Comparison of ENCODE assay signal across 20 cellular contexts in the genomic region with DNA sequence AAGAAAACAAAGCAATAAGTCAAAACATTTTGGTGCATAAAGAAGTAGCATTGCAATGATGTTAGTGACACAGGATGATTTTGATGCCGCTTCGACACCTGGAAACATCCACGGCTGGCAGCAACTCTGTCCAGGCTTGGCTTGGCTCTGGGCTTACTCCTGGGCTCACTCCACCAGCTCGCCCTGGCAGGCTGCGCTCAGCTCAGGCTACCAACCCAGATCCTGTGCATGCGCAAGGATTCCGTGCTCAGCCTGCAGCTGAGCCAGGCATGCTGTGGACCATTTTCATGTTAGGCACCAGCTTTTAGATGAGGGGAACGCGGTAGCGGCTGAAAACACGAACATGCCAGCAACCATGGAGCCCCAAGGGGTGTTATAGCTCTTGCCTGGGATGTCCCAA.
"Had no signal": no experiment of that assay in that cellular context is flagged by ENCODE, and none has a peak within 500 bp of the region (broad histone marks: within the 10 kb centered on the region; RNA-seq: fewer than 3 reads in every experiment).

No MANE protein-coding gene starts in this region.

- H3K4me3 Mint-ChIP-seq: effector memory CD8-positive, alpha-beta T cell; natural killer cell; neural crest cell; stimulated activated memory B cell treated with anti-CD40 and anti-IgM and Interleukin-4, amounts not matched to agents 10 μg/mL and 1 μg/mL and 100 μg/mL, for 72 hours; stimulated activated naive CD8-positive, alpha-beta T cell treated with anti-CD3 and anti-CD28 coated beads, Interleukin-15, Interleukin-2, amounts not matched to agents 100 ng/mL and 50 ng/mL, for 24 hours had no signal

- H2AFZ ChIP-seq: hepatocyte had no signal

- H3K79me2 ChIP-seq: hepatocyte had no signal

- H3K4me1 ChIP-seq: gastrocnemius medialis, right lobe of liver, tibial artery, upper lobe of right lung, vagina had no signal

- H3K4me1 Mint-ChIP-seq: natural killer cell; stimulated activated memory B cell treated with anti-CD40 and anti-IgM and Interleukin-4, amounts not matched to agents 10 μg/mL and 1 μg/mL and 100 μg/mL, for 72 hours had no signal

- H3K27ac Mint-ChIP-seq: effector memory CD8-positive, alpha-beta T cell; natural killer cell; progenitor cell of endocrine pancreas; stimulated activated memory B cell treated with anti-CD40 and anti-IgM and Interleukin-4, amounts not matched to agents 10 μg/mL and 1 μg/mL and 100 μg/mL, for 72 hours; stimulated activated naive CD8-positive, alpha-beta T cell treated with anti-CD3 and anti-CD28 coated beads, Interleukin-15, Interleukin-2, amounts not matched to agents 100 ng/mL and 50 ng/mL, for 24 hours had no signal

- H3K4me3 ChIP-seq: esophagus muscularis mucosa, gastrocnemius medialis, hepatocyte, lung, ovary, right lobe of liver, tibial artery, upper lobe of right lung, vagina had no signal

- H3K27ac ChIP-seq: epithelial cell of prostate, esophagus muscularis mucosa, gastrocnemius medialis, hepatocyte, ovary, right lobe of liver, tibial artery, upper lobe of right lung, vagina had no signal

- H3K4me2 ChIP-seq: hepatocyte had no signal

- H3K36me3 ChIP-seq: esophagus muscularis mucosa, gastrocnemius medialis, ovary, right lobe of liver, tibial artery, upper lobe of right lung, vagina had no signal

- H3K27me3 ChIP-seq: esophagus muscularis mucosa, gastrocnemius medialis, hepatocyte, ovary, right lobe of liver, tibial artery, upper lobe of right lung, vagina had no signal

- DNase-seq: effector memory CD8-positive, alpha-beta T cell; gastrocnemius medialis; left colon; left ventricle myocardium superior; natural killer cell; ovary; retina; right lobe of liver; stimulated activated CD4-positive, alpha-beta T cell treated with anti-CD3 and anti-CD28 coated beads, Interleukin-4, amount 100 ng/mL, for 1 hour; tibial artery; upper lobe of right lung had no signal

- H3K9me3 ChIP-seq: esophagus muscularis mucosa, gastrocnemius medialis, right lobe of liver, upper lobe of right lung, vagina had no signal

- H3K36me3 Mint-ChIP-seq: natural killer cell; stimulated activated memory B cell treated with anti-CD40 and anti-IgM and Interleukin-4, amounts not matched to agents 10 μg/mL and 1 μg/mL and 100 μg/mL, for 72 hours had no signal

- H3K9me3 Mint-ChIP-seq: effector memory CD8-positive, alpha-beta T cell; natural killer cell; neural crest cell; stimulated activated naive CD8-positive, alpha-beta T cell treated with anti-CD3 and anti-CD28 coated beads, Interleukin-15, Interleukin-2, amounts not matched to agents 100 ng/mL and 50 ng/mL, for 24 hours had no signal

- H3K27me3 Mint-ChIP-seq: effector memory CD8-positive, alpha-beta T cell; progenitor cell of endocrine pancreas; stimulated activated memory B cell treated with anti-CD40 and anti-IgM and Interleukin-4, amounts not matched to agents 10 μg/mL and 1 μg/mL and 100 μg/mL, for 72 hours; stimulated activated naive CD8-positive, alpha-beta T cell treated with anti-CD3 and anti-CD28 coated beads, Interleukin-15, Interleukin-2, amounts not matched to agents 100 ng/mL and 50 ng/mL, for 24 hours had no signal
